8 cellular contexts compared by ENCODE assay signal in the genomic region with DNA sequence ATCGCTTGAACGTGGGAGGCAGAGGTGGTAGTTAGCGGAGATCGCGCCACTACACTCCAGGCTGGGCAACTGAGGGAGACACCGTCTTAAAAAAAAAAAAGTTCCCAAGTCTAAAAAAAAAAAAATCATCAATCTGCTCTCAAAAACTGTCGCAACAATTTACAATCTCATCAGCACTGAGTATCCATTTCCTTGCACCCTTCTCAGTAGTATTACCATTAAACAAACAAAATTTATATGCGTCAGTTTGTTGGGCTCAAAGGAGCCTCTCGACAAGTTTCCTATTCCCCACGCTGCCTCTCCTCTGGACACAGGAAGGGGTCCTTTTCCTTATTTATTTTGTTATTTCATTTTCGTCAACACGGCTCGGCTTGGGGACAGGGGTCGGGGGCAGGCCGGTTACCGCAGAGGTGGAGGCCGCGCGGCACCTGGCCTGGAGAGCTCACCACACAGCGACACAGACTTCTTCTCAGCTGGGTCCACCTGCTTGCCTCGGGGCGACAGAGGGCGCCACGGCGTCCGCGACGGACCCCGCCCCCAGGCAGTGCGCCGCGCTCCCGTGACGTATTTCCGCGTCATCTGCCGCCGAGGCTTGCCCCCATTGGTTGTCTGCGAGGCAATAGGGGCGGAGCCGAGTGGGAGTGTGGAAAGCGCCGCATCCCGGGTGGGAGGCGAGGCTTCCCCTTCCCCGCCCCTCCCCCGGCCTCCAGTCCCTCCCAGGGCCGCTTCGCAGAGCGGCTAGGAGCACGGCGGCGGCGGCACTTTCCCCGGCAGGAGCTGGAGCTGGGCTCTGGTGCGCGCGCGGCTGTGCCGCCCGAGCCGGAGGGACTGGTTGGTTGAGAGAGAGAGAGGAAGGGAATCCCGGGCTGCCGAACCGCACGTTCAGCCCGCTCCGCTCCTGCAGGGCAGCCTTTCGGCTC. TPM values are rescaled to one million over a fixed set of nuclear protein-coding genes. Genes with fewer than 3 reads are reported as not detected.
A peak's percentile ranks its signal among the peaks of the same experiment; 100 is the strongest.
DNase-seq lines count a peak whose midpoint lies in the region; ATAC-seq and TF ChIP-seq lines count a peak whose summit lies in the region.

Gene MAP2K1, plus strand, starts transcription at position 709 of the 920 bp plus-strand sequence. CDS start 436 bp downstream, outside the sequence.

- TF ChIP-seq POLR2A in vagina (IDR thresholded peaks at IDR 0.05), result peak in 1 of 2 donors; percentile 60

- no peaks in the 10 kb centered on the region for H3K9me3 ChIP-seq in right atrium auricular region
- H3K9me3 ChIP-seq in vagina, result no peaks in the 10 kb centered on the region

- peaks cover 0 to 31% of the 10 kb centered on the region in 2 donors for H3K4me1 ChIP-seq in right atrium auricular region
- H3K4me1 ChIP-seq in vagina, result peaks cover 46% of the 10 kb centered on the region

- H3K27me3 ChIP-seq in right atrium auricular region (no peaks in the 10 kb centered on the region), vagina (no peaks in the 10 kb centered on the region)

- TF ChIP-seq CTCF in right atrium auricular region (IDR thresholded peaks at IDR 0.05) (peak; percentile 45 to 79), vagina (IDR thresholded peaks at IDR 0.05) (peak; percentile 23 to 63 (median 46))

- ATAC-seq in GM18498 (IDR thresholded peaks at IDR 0.05; ENCODE audit: unreplicated experiment), result peak; percentile 82
- ATAC-seq in HG02938 (IDR thresholded peaks at IDR 0.05; ENCODE audit: unreplicated experiment), result peak; percentile 70

- H3K36me3 ChIP-seq in right atrium auricular region (no peaks in the 10 kb centered on the region), vagina (no peaks in the 10 kb centered on the region)

- DNase-seq in NCI-H1694 treated with DMSO at 0.1 percent for 48 hours (lab: John Stamatoyannopoulos, UW) (peak; percentile 93), T-helper 2 cell (peak; percentile 96 to 99 (median 98)), anterior cingulate cortex (lab: John Stamatoyannopoulos, UW) (peak; percentile 78 to 99 (median 97)), right atrium auricular region (ENCODE audit: low spot score) (peak; percentile 98), putamen (ENCODE audit: low spot score) (peak; percentile 98), vagina (ENCODE audit: extremely low spot score in 2 of 2) (peak; percentile 98)

- peak within 1 kb of the TSS; percentile 88 to 97 for H3K27ac ChIP-seq in right atrium auricular region
- peak within 1 kb of the TSS; percentile 95 for H3K27ac ChIP-seq in vagina

- peak within 1 kb of the TSS; percentile 85 to 94 for H3K4me3 ChIP-seq in right atrium auricular region
- peak within 1 kb of the TSS; percentile 85 to 86 for H3K4me3 ChIP-seq in vagina

- intact Hi-C loops in vagina (cut with DNase I), result loop anchor here (1.0 kb wide), 1 partner anchor 114 kb away; no protein-coding TSS in a partner anchor

RNA-seq across cellular contexts. Expression of gene MAP2K1, which starts in this region (rescaled TPM):
- total RNA-seq in right atrium auricular region (10 to 100 TPM; 31.3 to 36.4 TPM), vagina (23.6 TPM)

Comparison
In these comparisons a context has a peak if more than half of its experiments do, and no peak if none do; other contexts are left out.
1. Peak in every context shown above with its lines: DNase-seq, ATAC-seq, H3K4me3 ChIP-seq and H3K27ac ChIP-seq.